ENCODE assay signal across 23 cellular contexts in the genomic region with DNA sequence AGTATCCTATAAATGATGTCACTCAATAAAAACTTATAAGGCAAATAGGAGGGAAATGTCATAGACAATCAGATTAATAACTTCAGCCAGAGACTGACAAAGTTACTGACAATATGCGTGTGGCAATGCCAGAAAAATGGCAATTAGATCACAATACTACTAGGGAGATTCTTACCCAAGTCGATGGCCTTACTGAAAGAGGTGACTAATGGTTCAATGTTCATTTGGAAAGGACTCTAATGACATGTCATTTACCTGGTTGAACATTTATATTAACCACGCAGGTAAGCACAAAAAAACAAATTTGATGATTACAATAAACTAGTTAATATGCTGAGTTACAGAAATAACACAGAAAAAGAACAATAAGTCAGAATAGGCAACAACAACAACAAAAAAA. TPM values are rescaled to one million over a fixed set of nuclear protein-coding genes. Genes with fewer than 3 reads are reported as not detected.
DNase-seq lines count a peak whose midpoint lies in the region; ATAC-seq, FAIRE-seq and TF ChIP-seq lines count a peak whose summit lies in the region.
"Had no signal": no experiment of that assay in that cellular context is flagged by ENCODE, and none has a peak within 500 bp of the region (broad histone marks: within the 10 kb centered on the region; RNA-seq: fewer than 3 reads in every experiment).

No MANE protein-coding gene starts in this region.

- H3K9me3 ChIP-seq in liver (ENCODE audit: control insufficient read depth in 4 of 4, low read length in 3 of 4) (no peaks in the 10 kb centered on the region), HepG2 (ENCODE audit: low read length) (no peaks in the 10 kb centered on the region)

- no peak overlapping the region for H3K4me3 Mint-ChIP-seq in WTC11
- H3K4me3 Mint-ChIP-seq: B cell, CD14-positive monocyte had no signal

- TF ChIP-seq POLR2A in HepG2 (IDR thresholded peaks at IDR 0.05; ENCODE audit: insufficient read depth in 1 of 2, low read depth in 2 of 2, low read length in 2 of 2): no peak
- no peak for TF ChIP-seq POLR2A in erythroblast (IDR thresholded peaks at IDR 0.05; ENCODE audit: low read length)

- H3K79me2 ChIP-seq in HepG2 (ENCODE audit: insufficient read depth, low read length): no peaks in the 10 kb centered on the region

- H3K9ac ChIP-seq in liver (ENCODE audit: low read depth in 1 of 2, low read length in 2 of 2): no peak overlapping the region
- no peak overlapping the region for H3K9ac ChIP-seq in HepG2 (ENCODE audit: insufficient read depth, low read depth, low read length)

- in situ Hi-C loops in HepG2 (cut with HindIII; ENCODE audit: extremely low pct_ligation_motif_present, low pct_unique_long_range_greater_than_20kb): no loop called here

- H3K9me3 Mint-ChIP-seq in WTC11: no peaks in the 10 kb centered on the region
- H3K9me3 Mint-ChIP-seq: CD14-positive monocyte had no signal

- peaks cover 35% of the 10 kb centered on the region for H3K36me3 Mint-ChIP-seq in WTC11

- no peak overlapping the region for H2AFZ ChIP-seq in HepG2 (ENCODE audit: low read length)

- BruUV-seq in HepG2 (replicated peaks; lab: Mats Ljungman, UMichigan): no TSS peak

- H3K27ac ChIP-seq in liver (ENCODE audit: low read depth in 1 of 2, low read length in 2 of 2) (peak overlapping the region; percentile 69 to 86), HepG2 (ENCODE audit: extremely low read length, insufficient read depth, low read length) (no peak overlapping the region)

- intact Hi-C loops in HepG2 (cut with micrococcal nuclease; ENCODE audit: unreplicated experiment): no loop called here

- H3K27ac Mint-ChIP-seq in WTC11: 0 out of 2 replicates have a peak overlapping the region, but pooled peaks have one; percentile 74
- H3K27ac Mint-ChIP-seq: B cell, CD14-positive monocyte had no signal

- DNase-seq in HepG2 (ENCODE audit: low spot score): no peak
- no peak for DNase-seq in WTC11 (ENCODE audit: low spot score)
- DNase-seq in left lobe of liver (ENCODE audit: low spot score): no peak
- no peak for DNase-seq in erythroblast (lab: John Stamatoyannopoulos, UW)
- DNase-seq in activated CD4-positive, alpha-beta T cell treated with anti-CD3 and anti-CD28 coated beads for 48 hours: no peak
- DNase-seq: H7; KG1; NCI-H1694; NCI-H2081; NCI-H2171; NCI-H345; NCI-H524; NCI-H774; NK-92 treated with Interleukin-12 subunit alpha and Interleukin-12 subunit beta, amount 100 ng/mL, for 24 hours; SIG-M5 had no signal

- TF ChIP-seq RAD21 in liver (IDR thresholded peaks at IDR 0.05) (peak; percentile 25 to 26), HepG2 (CRISPR knock-in tag; IDR thresholded peaks at IDR 0.05) (no peak)

- H4K20me1 ChIP-seq in HepG2 (ENCODE audit: insufficient read depth, low read length): no peaks in the 10 kb centered on the region

- no peak for TF ChIP-seq EP300 in HepG2 (IDR thresholded peaks at IDR 0.05; ENCODE audit: low read depth in 2 of 2, low read length in 2 of 2)
- TF ChIP-seq EP300 in HepG2 (CRISPR knock-in tag; IDR thresholded peaks at IDR 0.05; ENCODE audit: borderline replicate concordance): no peak

- H3K4me3 ChIP-seq in liver (ENCODE audit: low read depth in 1 of 3, low read length in 3 of 3) (no peak overlapping the region), HepG2 (replicated peaks in 1 of 3; ENCODE audit: insufficient read depth in 1 of 3, low read depth in 2 of 3, low read length in 3 of 3) (no peak overlapping the region)

- WGBS in liver: 36% methylated on average over 3 of the region's 3 CpGs
- WGBS in HepG2 (ENCODE audit: low lambda C conversion rate): 85% methylated on average over 3 of the region's 3 CpGs

- no peaks in the 10 kb centered on the region for H3K27me3 ChIP-seq in liver (ENCODE audit: control insufficient read depth in 4 of 4, insufficient read depth in 4 of 4, low read length in 3 of 4)
- H3K27me3 ChIP-seq in HepG2 (ENCODE audit: control insufficient read depth in 1 of 2, insufficient read depth in 2 of 2, low read length in 2 of 2): no peaks in the 10 kb centered on the region

- POLR2A ChIA-PET in HepG2 (lab: Yijun Ruan, JAX): no interaction called here
- POLR2A ChIA-PET in WTC11 (lab: Charles Lee): no interaction called here

- CTCF ChIA-PET in HepG2 (lab: Yijun Ruan, JAX; ENCODE audit: low intra/inter-chr PET ratio, low total read pairs): no interaction called here
- CTCF ChIA-PET in WTC11 (lab: Charles Lee): no interaction called here

- TF ChIP-seq CTCF in liver (IDR thresholded peaks at IDR 0.05; ENCODE audit: low read depth, low read length, missing input control) (no peak), HepG2 (CRISPR knock-in tag; IDR thresholded peaks at IDR 0.05) (no peak), WTC11 (IDR thresholded peaks at IDR 0.05) (no peak)

- H3K4me1 ChIP-seq in liver (ENCODE audit: control insufficient read depth in 4 of 4, insufficient read depth in 4 of 4, low read length in 3 of 4): peaks cover 6 to 37% (median 28%) of the 10 kb centered on the region in 4 donors
- H3K4me1 ChIP-seq in HepG2 (ENCODE audit: insufficient read depth, low read length): peaks cover under 1% of the 10 kb centered on the region; the same call in 1 of the 2 replicates

- H3K36me3 ChIP-seq in liver (ENCODE audit: control insufficient read depth in 4 of 4, insufficient read depth in 3 of 4, low read depth in 1 of 4, low read length in 3 of 4) (peaks cover 0 to 14% (median 5%) of the 10 kb centered on the region in 4 donors), HepG2 (replicated peaks in 1 of 2; ENCODE audit: control insufficient read depth in 1 of 2, insufficient read depth in 2 of 2, low read length in 2 of 2) (peaks cover 8 to 48% of the 10 kb centered on the region in 2 experiments; a peak in 4 of 5 replicates)

- no peaks in the 10 kb centered on the region for H3K4me1 Mint-ChIP-seq in WTC11
- H3K4me1 Mint-ChIP-seq: B cell, CD14-positive monocyte had no signal

- ATAC-seq in HepG2 (no peak), WTC11 (no peak), left lobe of liver (peak; percentile 84), HG02870 (IDR thresholded peaks at IDR 0.05; ENCODE audit: unreplicated experiment) (no peak)
- ATAC-seq: SK-N-SH treated with all-trans-retinoic acid at 6 μM for 48 hours had no signal

- H3K4me2 ChIP-seq in HepG2 (ENCODE audit: low read depth, low read length): no peak overlapping the region

- no peaks in the 10 kb centered on the region for H3K27me3 Mint-ChIP-seq in WTC11 (ENCODE audit: low read depth)
- H3K27me3 Mint-ChIP-seq: B cell had no signal

- FAIRE-seq in HepG2 (lab: Jason Lieb, UNC): no peak
- FAIRE-seq: A204.1, G401.6, GM18507 had no signal

RNA-seq across cellular contexts. Expression of a gene that starts 46.0 kb away (rescaled TPM):
- total RNA-seq in liver: 1 to 10 TPM; 2.3 to 3.7 TPM
- polyA plus RNA-seq in liver: 1 to 10 TPM; 1.8 TPM
- total RNA-seq in HepG2 (2016; rRNA removed; fragmentation: Illumina TruSeq; extraction: Trizol): 3.6 and 4.5 TPM in 2 replicates
- total RNA-seq in HepG2 (2016; cell fraction: cytosol; rRNA removed; fragmentation: Illumina TruSeq; extraction: Trizol; ENCODE audit: low read depth): 1.1 and 1.2 TPM in 2 replicates
- 3.5 and 5.6 TPM in 2 replicates for total RNA-seq in HepG2 (2016; cell fraction: insoluble cytoplasmic fraction; rRNA removed; fragmentation: Illumina TruSeq; extraction: Trizol)
- 2.8 and 3.6 TPM in 2 replicates for total RNA-seq in HepG2 (2016; cell fraction: membrane; rRNA removed; fragmentation: Illumina TruSeq; extraction: Trizol)
- total RNA-seq in HepG2 (2016; cell fraction: nucleus; rRNA removed; fragmentation: Illumina TruSeq; extraction: Trizol): 4.0 TPM in 2 replicates
- polyA plus RNA-seq in HepG2 (2011; rRNA removed): 2.2 and 2.5 TPM in 2 replicates
- 0.94 and 1.8 TPM in 2 replicates for polyA plus RNA-seq in HepG2 (2011; cell fraction: cytosol; rRNA removed)
- polyA plus RNA-seq in HepG2 (2011; cell fraction: nucleus; rRNA removed): 1.3 and 2.0 TPM in 2 replicates
- polyA plus RNA-seq in HepG2 (2012): 1.6 and 2.3 TPM in 2 replicates
- 0.49 and 0.52 TPM in 2 replicates for polyA plus RNA-seq in HepG2 (2016; cell fraction: cytosol; fragmentation: Illumina TruSeq; extraction: Trizol; ENCODE audit: low read depth)
- 3.5 and 4.0 TPM in 2 replicates for polyA plus RNA-seq in HepG2 (2016; cell fraction: insoluble cytoplasmic fraction; fragmentation: Illumina TruSeq; extraction: Trizol; ENCODE audit: low read depth)
- polyA plus RNA-seq in HepG2 (2016; cell fraction: membrane; fragmentation: Illumina TruSeq; extraction: Trizol; ENCODE audit: low read depth): 1.4 and 1.5 TPM in 2 replicates
- polyA plus RNA-seq in HepG2 (2016; cell fraction: nucleus; fragmentation: Illumina TruSeq; extraction: Trizol; ENCODE audit: insufficient read depth, low read depth): 3.7 and 4.4 TPM in 2 replicates
- 1.7 and 3.5 TPM in 2 replicates for polyA minus RNA-seq in HepG2 (2011; rRNA and poly(A)+ RNA removed; ENCODE audit: low replicate concordance)
- 1.1 and 1.4 TPM in 2 replicates for polyA minus RNA-seq in HepG2 (2011; cell fraction: cytosol; rRNA and poly(A)+ RNA removed)
- polyA minus RNA-seq in HepG2 (2011; cell fraction: nucleus; rRNA and poly(A)+ RNA removed): 5.9 and 8.2 TPM in 2 replicates
- total RNA-seq in WTC11 (2021): 2.6 to 2.9 TPM (median 2.8 TPM) in 3 replicates
- total RNA-seq in left lobe of liver: 2.3 TPM

RNA-seq across cellular contexts. Expression of a gene that starts 52.9 kb away (rescaled TPM):
- total RNA-seq in liver (10 to 100 TPM; 23.7 to 42.0 TPM), HepG2 (2016; rRNA removed; fragmentation: Illumina TruSeq; extraction: Trizol) (30.0 and 49.7 TPM in 2 replicates), WTC11 (2021) (53.8 to 58.8 TPM (median 58.2 TPM) in 3 replicates), left lobe of liver (47.1 TPM)
- polyA plus RNA-seq in liver (10 to 100 TPM; 20.7 to 23.3 TPM), HepG2 (2011; rRNA removed) (14.7 and 15.4 TPM in 2 replicates)
- total RNA-seq in HepG2 (2016; cell fraction: cytosol; rRNA removed; fragmentation: Illumina TruSeq; extraction: Trizol; ENCODE audit: low read depth): 4.1 and 5.0 TPM in 2 replicates
- 28.3 and 45.9 TPM in 2 replicates for total RNA-seq in HepG2 (2016; cell fraction: insoluble cytoplasmic fraction; rRNA removed; fragmentation: Illumina TruSeq; extraction: Trizol)
- 6.0 and 6.7 TPM in 2 replicates for total RNA-seq in HepG2 (2016; cell fraction: membrane; rRNA removed; fragmentation: Illumina TruSeq; extraction: Trizol)
- 27.0 and 29.3 TPM in 2 replicates for total RNA-seq in HepG2 (2016; cell fraction: nucleus; rRNA removed; fragmentation: Illumina TruSeq; extraction: Trizol)
- polyA plus RNA-seq in HepG2 (2011; cell fraction: cytosol; rRNA removed): 11.8 and 17.4 TPM in 2 replicates
- 10.3 and 14.5 TPM in 2 replicates for polyA plus RNA-seq in HepG2 (2011; cell fraction: nucleus; rRNA removed)
- polyA plus RNA-seq in HepG2 (2012): 19.7 and 22.5 TPM in 2 replicates
- 1.1 and 1.4 TPM in 2 replicates for polyA plus RNA-seq in HepG2 (2016; cell fraction: cytosol; fragmentation: Illumina TruSeq; extraction: Trizol; ENCODE audit: low read depth)
- 53.6 and 54.5 TPM in 2 replicates for polyA plus RNA-seq in HepG2 (2016; cell fraction: insoluble cytoplasmic fraction; fragmentation: Illumina TruSeq; extraction: Trizol; ENCODE audit: low read depth)
- polyA plus RNA-seq in HepG2 (2016; cell fraction: membrane; fragmentation: Illumina TruSeq; extraction: Trizol; ENCODE audit: low read depth): 3.3 and 3.8 TPM in 2 replicates
- polyA plus RNA-seq in HepG2 (2016; cell fraction: nucleus; fragmentation: Illumina TruSeq; extraction: Trizol; ENCODE audit: insufficient read depth, low read depth): 33.7 and 36.9 TPM in 2 replicates
- 21.2 and 58.7 TPM in 2 replicates for polyA minus RNA-seq in HepG2 (2011; rRNA and poly(A)+ RNA removed; ENCODE audit: low replicate concordance)
- polyA minus RNA-seq in HepG2 (2011; cell fraction: cytosol; rRNA and poly(A)+ RNA removed): 14.3 and 28.6 TPM in 2 replicates
- 25.8 and 29.0 TPM in 2 replicates for polyA minus RNA-seq in HepG2 (2011; cell fraction: nucleus; rRNA and poly(A)+ RNA removed)
